ENCODE assay signal across 12 cellular contexts in genomic region chr11:83025267-83025704, GRCh38. TPM values are rescaled to one million over a fixed set of nuclear protein-coding genes. Genes with fewer than 3 reads are reported as not detected.
DNase-seq lines count a peak whose midpoint lies in the region; ATAC-seq and TF ChIP-seq lines count a peak whose summit lies in the region.
"Had no signal": no experiment of that assay in that cellular context is flagged by ENCODE, and none has a peak within 500 bp of the region (broad histone marks: within the 10 kb centered on the region; RNA-seq: fewer than 3 reads in every experiment).

No MANE protein-coding gene starts in this region.

- intact Hi-C loops in left ventricle myocardium superior (cut with micrococcal nuclease), result no loop called here
- intact Hi-C loops in left cardiac atrium (cut with DNase I), result no loop called here
- intact Hi-C loops in Panc1 (cut with micrococcal nuclease; ENCODE audit: unreplicated experiment), result no loop called here

- POLR2A ChIA-PET in Panc1 (lab: Charles Lee), result no interaction called here

- BruUV-seq in Panc1 (replicated peaks; lab: Mats Ljungman, UMichigan), result no TSS peak

- in situ Hi-C loops in Panc1 (cut with HindIII; ENCODE audit: low pct_unique_long_range_greater_than_20kb, low sequenced_read_pairs), result no loop called here

- H3K4me3 ChIP-seq in Panc1 (ENCODE audit: low read depth in 2 of 2, low read length in 2 of 2), result no peak overlapping the region
- H3K4me3 ChIP-seq: MG63 had no signal

- H3K9me3 Mint-ChIP-seq in activated CD8-positive, alpha-beta memory T cell treated with anti-CD3 and anti-CD28 coated beads, Interleukin-2, amount 10 ng/mL, durations not matched to agents 7 days and 5 days (ENCODE audit: low read depth), result no peaks in the 10 kb centered on the region

- no peak overlapping the region for H3K4me3 Mint-ChIP-seq in activated CD8-positive, alpha-beta memory T cell treated with anti-CD3 and anti-CD28 coated beads, Interleukin-2, amount 10 ng/mL, durations not matched to agents 7 days and 5 days

- H3K36me3 Mint-ChIP-seq in activated CD8-positive, alpha-beta memory T cell treated with anti-CD3 and anti-CD28 coated beads, Interleukin-2, amount 10 ng/mL, durations not matched to agents 7 days and 5 days, result peaks cover 2% of the 10 kb centered on the region

- H3K27me3 ChIP-seq in Panc1 (ENCODE audit: control insufficient read depth, insufficient read depth, low read length), result no peaks in the 10 kb centered on the region
- H3K27me3 ChIP-seq: MG63 had no signal

- no peak for TF ChIP-seq CTCF in Panc1 (IDR thresholded peaks at IDR 0.05)

- no peaks in the 10 kb centered on the region for H3K9me3 ChIP-seq in Panc1 (ENCODE audit: control insufficient read depth, insufficient read depth, low read depth, low read length)
- H3K9me3 ChIP-seq: MG63 had no signal

- CTCF ChIA-PET in Panc1 (lab: Charles Lee), result no interaction called here
- CTCF ChIA-PET in activated CD8-positive, alpha-beta memory T cell treated with anti-CD3 and anti-CD28 coated beads, Interleukin-2, amount 10 ng/mL, durations not matched to agents 7 days and 5 days (lab: Charles Lee), result interaction anchor here (1.4 kb wide), 1 partner anchor 97 kb away, joined by 4 read pairs; no protein-coding TSS in a partner anchor

- H3K27ac ChIP-seq in Panc1 (ENCODE audit: low read length) (0 out of 2 replicates have a peak overlapping the region, but pooled peaks have one; percentile 25), temporal lobe (ENCODE audit: low read depth, low read length) (peak overlapping the region; percentile 95)

- DNase-seq in left ventricle myocardium superior, result no peak
- DNase-seq in left cardiac atrium, result no peak
- DNase-seq in Panc1 (ENCODE audit: low read depth, low spot score), result no peak
- peak; percentile 82 for DNase-seq in globus pallidus (ENCODE audit: low spot score)
- DNase-seq in NK-92 treated with Interleukin-12 subunit alpha and Interleukin-12 subunit beta, amount 100 ng/mL, for 24 hours (lab: John Stamatoyannopoulos, UW), result no peak
- DNase-seq in activated CD8-positive, alpha-beta memory T cell treated with anti-CD3 and anti-CD28 coated beads, Interleukin-2, amount 10 ng/mL, durations not matched to agents 7 days and 5 days, result no peak
- DNase-seq in HPDE6-E6E7 (ENCODE audit: extremely low spot score), result no peak
- DNase-seq: activated CD4-positive, CD25-positive, alpha-beta regulatory T cell; activated effector memory CD4-positive, alpha-beta T cell treated with Interleukin-2 at 50 U/mL for 16 hours; MG63 had no signal

- peaks cover 19% of the 10 kb centered on the region for H3K4me1 ChIP-seq in Panc1 (ENCODE audit: control insufficient read depth, insufficient read depth, low read length)

- peaks cover 16% of the 10 kb centered on the region for H3K4me1 Mint-ChIP-seq in activated CD8-positive, alpha-beta memory T cell treated with anti-CD3 and anti-CD28 coated beads, Interleukin-2, amount 10 ng/mL, durations not matched to agents 7 days and 5 days

- H3K27me3 Mint-ChIP-seq in activated CD8-positive, alpha-beta memory T cell treated with anti-CD3 and anti-CD28 coated beads, Interleukin-2, amount 10 ng/mL, durations not matched to agents 7 days and 5 days, result no peaks in the 10 kb centered on the region

- H3K27ac Mint-ChIP-seq in activated CD8-positive, alpha-beta memory T cell treated with anti-CD3 and anti-CD28 coated beads, Interleukin-2, amount 10 ng/mL, durations not matched to agents 7 days and 5 days, result no peak overlapping the region

- H3K36me3 ChIP-seq in Panc1 (ENCODE audit: control insufficient read depth, insufficient read depth, low read length), result no peaks in the 10 kb centered on the region
- H3K36me3 ChIP-seq: MG63 had no signal

- ATAC-seq in left ventricle myocardium superior, result peak; percentile 31
- no peak for ATAC-seq in left cardiac atrium
- peak; percentile 81 for ATAC-seq in Panc1
- ATAC-seq in activated CD8-positive, alpha-beta memory T cell treated with anti-CD3 and anti-CD28 coated beads, Interleukin-2, amount 10 ng/mL, durations not matched to agents 7 days and 5 days, result no peak
- ATAC-seq: HCT116 had no signal

RNA-seq across cellular contexts. Expression of gene RAB30, which starts 46.4 kb away (rescaled TPM):
- 31.3 TPM for total RNA-seq in left ventricle myocardium superior
- total RNA-seq in left cardiac atrium, result 10 to 100 TPM; 17.0 to 24.2 TPM
- 19.0 TPM for total RNA-seq in Panc1 (2021; ENCODE audit: unreplicated experiment)
- polyA plus RNA-seq in Panc1 (2012; ENCODE audit: insufficient read length), result 12.3 TPM
- 42.0 TPM for total RNA-seq in temporal lobe
- total RNA-seq in activated CD8-positive, alpha-beta memory T cell treated with anti-CD3 and anti-CD28 coated beads, Interleukin-2, amount 10 ng/mL, durations not matched to agents 7 days and 5 days, result 1 to 10 TPM; 7.0 to 7.7 TPM

Comparison
In these comparisons a context has a peak if more than half of its experiments do, and no peak if none do; other contexts are left out.
1. ATAC-seq: peak in left ventricle myocardium superior (single experiment) and Panc1 (single experiment); none in left cardiac atrium (0 of 2) and activated CD8-positive, alpha-beta memory T cell treated with anti-CD3 and anti-CD28 coated beads, Interleukin-2, amount 10 ng/mL, durations not matched to agents 7 days and 5 days (single experiment).